8 cellular contexts compared by ENCODE assay signal in genomic region chr15:80059786-80060489, GRCh38. TPM values are rescaled to one million over a fixed set of nuclear protein-coding genes. Genes with fewer than 3 reads are reported as not detected.
A peak's percentile ranks its signal among the peaks of the same experiment; 100 is the strongest.
DNase-seq lines count a peak whose midpoint lies in the region; ATAC-seq, FAIRE-seq and TF ChIP-seq lines count a peak whose summit lies in the region.

No MANE protein-coding gene starts in this region.

- no peaks in the 10 kb centered on the region for H3K36me3 ChIP-seq in esophagus (ENCODE audit: control insufficient read depth in 2 of 2, insufficient read depth in 2 of 2, low read length in 1 of 2)
- no peaks in the 10 kb centered on the region for H3K36me3 ChIP-seq in muscle layer of duodenum (ENCODE audit: control insufficient read depth in 1 of 2, insufficient read depth in 2 of 2, low read length in 2 of 2)
- no peaks in the 10 kb centered on the region for H3K36me3 ChIP-seq in stomach smooth muscle (ENCODE audit: control insufficient read depth in 2 of 2, insufficient read depth in 2 of 2, low read length in 2 of 2)

- DNase-seq in 8988T (peak; percentile 32), GM12891 (ENCODE audit: insufficient read length, low spot score) (peak; percentile 59), NCI-H1417 (lab: John Stamatoyannopoulos, UW) (peak; percentile 53 to 99 (median 92))
- no peak for DNase-seq in activated CD4-positive, alpha-beta T cell treated with anti-CD3 and anti-CD28 coated beads, Interleukin-2, amount 10 ng/mL, durations not matched to agents 24 days and 14 days

- intact Hi-C loops in activated CD4-positive, alpha-beta T cell treated with anti-CD3 and anti-CD28 coated beads, Interleukin-2, amount 10 ng/mL, durations not matched to agents 24 days and 14 days (cut with micrococcal nuclease), result loop anchor here (1.0 to 2.0 kb wide), 7 partner anchors 27 to 164 kb away; partner anchors contain the start of genes BCL2A1 and FAH

- no peak; the same call in 1 of the 2 replicates for TF ChIP-seq POLR2A in GM12891 (IDR thresholded peaks at IDR 0.05; ENCODE audit: low read depth, low read length)

- peak overlapping the region; percentile 74 to 94 for H3K9ac ChIP-seq in stomach smooth muscle (ENCODE audit: low read length in 2 of 2)

- peaks cover 32% of the 10 kb centered on the region for H3K4me1 Mint-ChIP-seq in activated CD4-positive, alpha-beta T cell treated with anti-CD3 and anti-CD28 coated beads, Interleukin-2, amount 10 ng/mL, durations not matched to agents 24 days and 14 days

- H3K36me3 Mint-ChIP-seq in activated CD4-positive, alpha-beta T cell treated with anti-CD3 and anti-CD28 coated beads, Interleukin-2, amount 10 ng/mL, durations not matched to agents 24 days and 14 days (ENCODE audit: low read depth), result no peaks in the 10 kb centered on the region

- H3K27me3 ChIP-seq in esophagus (ENCODE audit: control insufficient read depth in 1 of 2, insufficient read depth in 2 of 2, low read length in 2 of 2), result no peaks in the 10 kb centered on the region
- no peaks in the 10 kb centered on the region for H3K27me3 ChIP-seq in muscle layer of duodenum (ENCODE audit: low read depth, low read length)
- H3K27me3 ChIP-seq in stomach smooth muscle (ENCODE audit: control insufficient read depth in 1 of 2, insufficient read depth in 2 of 2, low read length in 2 of 2), result no peaks in the 10 kb centered on the region

- no peaks in the 10 kb centered on the region for H3K27me3 Mint-ChIP-seq in activated CD4-positive, alpha-beta T cell treated with anti-CD3 and anti-CD28 coated beads, Interleukin-2, amount 10 ng/mL, durations not matched to agents 24 days and 14 days

- H3K4me1 ChIP-seq in esophagus (ENCODE audit: control insufficient read depth in 2 of 2, insufficient read depth in 2 of 2, low read length in 1 of 2) (peaks cover 0 to 4% of the 10 kb centered on the region in 2 donors), muscle layer of duodenum (ENCODE audit: control insufficient read depth in 1 of 2, insufficient read depth in 2 of 2, low read length in 2 of 2) (peaks cover 15 to 22% of the 10 kb centered on the region in 2 donors), stomach smooth muscle (ENCODE audit: control insufficient read depth, insufficient read depth, low read length) (peaks cover 6% of the 10 kb centered on the region)

- no peaks in the 10 kb centered on the region for H3K9me3 ChIP-seq in esophagus (ENCODE audit: control insufficient read depth in 2 of 2, insufficient read depth in 1 of 2, low read depth in 1 of 2, low read length in 1 of 2)
- H3K9me3 ChIP-seq in muscle layer of duodenum (ENCODE audit: control insufficient read depth in 1 of 2, low read length in 2 of 2), result no peaks in the 10 kb centered on the region
- no peaks in the 10 kb centered on the region for H3K9me3 ChIP-seq in stomach smooth muscle (ENCODE audit: control insufficient read depth in 2 of 2, low read length in 2 of 2)

- peak overlapping the region; percentile 96 to 98 for H3K27ac ChIP-seq in esophagus (ENCODE audit: low read depth in 2 of 2, low read length in 1 of 2)
- peak overlapping the region; percentile 92 for H3K27ac ChIP-seq in muscle layer of duodenum (ENCODE audit: low read length)
- peak overlapping the region; percentile 64 for H3K27ac ChIP-seq in stomach smooth muscle (ENCODE audit: low read length)

- peak overlapping the region; percentile 96 for H3K4me3 Mint-ChIP-seq in activated CD4-positive, alpha-beta T cell treated with anti-CD3 and anti-CD28 coated beads, Interleukin-2, amount 10 ng/mL, durations not matched to agents 24 days and 14 days

- WGBS in esophagus, 2 donors, result 0 to 1% methylated on average over 18 to 72 of the region's 72 CpGs

- FAIRE-seq in GM12891 (lab: Jason Lieb, UNC), result no peak

- no peaks in the 10 kb centered on the region for H3K9me3 Mint-ChIP-seq in activated CD4-positive, alpha-beta T cell treated with anti-CD3 and anti-CD28 coated beads, Interleukin-2, amount 10 ng/mL, durations not matched to agents 24 days and 14 days

- peak; percentile 67 for ATAC-seq in HG02642 (IDR thresholded peaks at IDR 0.05; ENCODE audit: poor library complexity, unreplicated experiment)

- peak overlapping the region; percentile 66 to 74 for H3K4me3 ChIP-seq in esophagus (ENCODE audit: low read depth in 1 of 2, low read length in 2 of 2)
- peak overlapping the region; percentile 70 to 93 for H3K4me3 ChIP-seq in muscle layer of duodenum (ENCODE audit: low read depth in 1 of 2, low read length in 2 of 2)
- peak overlapping the region; percentile 83 to 85 for H3K4me3 ChIP-seq in stomach smooth muscle (ENCODE audit: low read length in 2 of 2)

- H3K27ac Mint-ChIP-seq in activated CD4-positive, alpha-beta T cell treated with anti-CD3 and anti-CD28 coated beads, Interleukin-2, amount 10 ng/mL, durations not matched to agents 24 days and 14 days, result peak overlapping the region; percentile 95

TF ChIP-seq in GM12891, 5 proteins besides CTCF, POLR2A, EP300 and RAD21:
- TF ChIP-seq POU2F2 (IDR thresholded peaks at IDR 0.05; ENCODE audit: low read depth, low read length) (no peak), POLR2AphosphoS5 (IDR thresholded peaks at IDR 0.05; ENCODE audit: low read depth, low read length) (no peak), PAX5 (IDR thresholded peaks at IDR 0.05; ENCODE audit: insufficient read depth, low read length, severe bottlenecking) (no peak), TAF1 (IDR thresholded peaks at IDR 0.05; ENCODE audit: low read depth, low read length) (0 out of 2 replicates have a peak, but pooled peaks have one; percentile 14), SPI1 (IDR thresholded peaks at IDR 0.05; ENCODE audit: low read depth, low read length) (no peak)

RNA-seq across cellular contexts. Expression of gene ZFAND6, which starts 0.5 kb away (rescaled TPM):
- polyA plus RNA-seq in GM12891 (2012; ENCODE audit: low read depth, missing spikeins), result 50.3 TPM
- 40.4 and 43.5 TPM in 2 replicates for total RNA-seq in activated CD4-positive, alpha-beta T cell treated with anti-CD3 and anti-CD28 coated beads, Interleukin-2, amount 10 ng/mL, durations not matched to agents 24 days and 14 days
- 10 to 100 TPM; 37.4 to 47.0 TPM for polyA plus RNA-seq in esophagus
